ENCODE assay signal across 2 cellular contexts in the genomic region with DNA sequence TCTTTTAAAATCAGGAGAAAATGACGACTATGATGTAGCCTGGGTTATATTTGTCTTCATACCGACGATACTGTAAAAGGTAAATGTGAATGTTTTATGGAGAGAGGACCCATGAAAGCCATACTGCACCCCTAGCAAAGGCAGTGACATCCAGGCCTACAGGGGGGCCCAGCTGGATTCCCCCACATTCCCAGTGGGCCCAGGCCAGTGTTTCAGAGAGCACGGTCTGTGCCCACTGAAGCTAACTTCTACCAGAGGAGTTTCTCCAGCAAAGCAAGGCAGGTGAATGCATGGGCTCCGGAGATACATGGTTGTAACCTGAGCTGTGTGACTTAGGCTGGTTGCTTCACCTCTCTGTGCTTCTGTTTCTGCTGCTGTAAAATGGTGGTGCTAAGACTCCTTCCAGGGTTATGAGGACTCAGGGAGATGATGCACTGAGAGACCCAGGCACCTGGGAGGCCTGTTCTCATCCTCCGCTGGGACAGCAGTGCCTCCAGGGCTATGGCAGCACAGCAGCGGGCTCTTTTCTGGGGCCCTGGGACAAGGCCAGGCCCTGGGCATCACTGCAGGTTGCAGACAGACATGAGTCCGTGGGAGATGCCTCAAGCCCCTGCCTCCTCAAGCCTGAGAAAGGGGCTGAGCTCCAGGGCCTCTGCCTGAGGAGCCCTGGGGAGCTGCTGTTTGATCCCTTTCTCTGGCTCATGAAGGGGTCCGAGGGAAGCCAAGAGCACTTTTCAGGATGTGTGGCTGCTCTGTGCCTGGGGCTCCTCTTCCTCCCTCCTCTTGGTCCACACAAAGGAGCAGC.
TF ChIP-seq lines count a peak whose summit lies in the region.

No MANE protein-coding gene starts in this region.

TF ChIP-seq in SK-N-SH, 30 proteins besides CTCF, POLR2A, EP300 and RAD21 (continued from another document):
- TF ChIP-seq ZBTB33 (IDR thresholded peaks at IDR 0.05; ENCODE audit: borderline replicate concordance, low read depth) (no peak), REST (IDR thresholded peaks at IDR 0.05; ENCODE audit: low read depth, low read length) (no peak), TCF12 (IDR thresholded peaks at IDR 0.05) (no peak), RFX5 (IDR thresholded peaks at IDR 0.05; ENCODE audit: low read length) (no peak), GATA2 (CRISPR knock-in tag; IDR thresholded peaks at IDR 0.05) (no peak), NFIC (IDR thresholded peaks at IDR 0.05; ENCODE audit: borderline replicate concordance) (no peak), TAF1 (IDR thresholded peaks at IDR 0.05; ENCODE audit: borderline replicate concordance, low read depth, low read length) (no peak), MAX (IDR thresholded peaks at IDR 0.05; ENCODE audit: low read depth) (no peak), FOXM1 (IDR thresholded peaks at IDR 0.05; ENCODE audit: low read depth) (no peak), YY1 (IDR thresholded peaks at IDR 0.05; ENCODE audit: low read depth) (no peak), MXI1 (IDR thresholded peaks at IDR 0.05; ENCODE audit: low read depth, low read length) (no peak), JUND (IDR thresholded peaks at IDR 0.05) (no peak), RXRA (IDR thresholded peaks at IDR 0.05; ENCODE audit: borderline replicate concordance, low read depth) (no peak), USF2 (IDR thresholded peaks at IDR 0.05; ENCODE audit: borderline replicate concordance, low read depth, low read length) (no peak)
- TF ChIP-seq, protein P1, sequence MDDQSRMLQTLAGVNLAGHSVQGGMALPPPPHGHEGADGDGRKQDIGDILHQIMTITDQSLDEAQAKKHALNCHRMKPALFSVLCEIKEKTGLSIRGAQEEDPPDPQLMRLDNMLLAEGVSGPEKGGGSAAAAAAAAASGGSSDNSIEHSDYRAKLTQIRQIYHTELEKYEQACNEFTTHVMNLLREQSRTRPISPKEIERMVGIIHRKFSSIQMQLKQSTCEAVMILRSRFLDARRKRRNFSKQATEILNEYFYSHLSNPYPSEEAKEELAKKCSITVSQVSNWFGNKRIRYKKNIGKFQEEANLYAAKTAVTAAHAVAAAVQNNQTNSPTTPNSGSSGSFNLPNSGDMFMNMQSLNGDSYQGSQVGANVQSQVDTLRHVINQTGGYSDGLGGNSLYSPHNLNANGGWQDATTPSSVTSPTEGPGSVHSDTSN (IDR thresholded peaks at IDR 0.05) = no peak
TF ChIP-seq in SK-N-SH: peak in this region for 0.

TF ChIP-seq in SK-N-SH treated with all-trans-retinoic acid at 6 μM for 48 hours, 23 proteins besides CTCF, POLR2A, EP300 and RAD21 (continued from another document):
- TF ChIP-seq PATZ1 (CRISPR knock-in tag; IDR thresholded peaks at IDR 0.05; ENCODE audit: borderline replicate concordance) (no peak), ZNF565 (CRISPR knock-in tag; conservative IDR thresholded peaks at IDR 0.05; ENCODE audit: low read depth) (no peak), ZNF8 (CRISPR knock-in tag; IDR thresholded peaks at IDR 0.05) (no peak)
